Comparison of ENCODE assay signal across 36 cellular contexts in genomic region chr5:18379189-18379588, GRCh38.
"Had no signal": no experiment of that assay in that cellular context is flagged by ENCODE, and none has a peak within 500 bp of the region (broad histone marks: within the 10 kb centered on the region; RNA-seq: fewer than 3 reads in every experiment).

No MANE protein-coding gene starts in this region.

- H3K27ac ChIP-seq: adrenal gland, body of pancreas, brain microvascular endothelial cell, breast epithelium, VCaP had no signal

- H3K27me3 ChIP-seq: adrenal gland, body of pancreas, brain microvascular endothelial cell, breast epithelium had no signal

- H3K27me3 Mint-ChIP-seq: activated B cell treated with CpG ODN at 0.5 μM for 24 hours; activated CD4-positive, alpha-beta memory T cell treated with anti-CD3 and anti-CD28 coated beads for 36 hours; activated CD4-positive, alpha-beta T cell treated with anti-CD3 and anti-CD28 coated beads, Interleukin-2, amount 10 ng/mL, durations not matched to agents 24 days and 14 days; activated CD8-positive, alpha-beta T cell treated with anti-CD3 and anti-CD28 coated beads for 36 hours; activated naive CD8-positive, alpha-beta T cell treated with anti-CD3 and anti-CD28 coated beads for 36 hours; activated T-helper 17 cell treated with anti-CD3 and anti-CD28 coated beads, Interleukin-2, amount 50 U/mL, for 72 hours had no signal

- H3K4me3 Mint-ChIP-seq: activated B cell treated with CpG ODN at 0.5 μM for 24 hours; activated CD4-positive, alpha-beta memory T cell treated with anti-CD3 and anti-CD28 coated beads for 36 hours; activated CD4-positive, alpha-beta T cell treated with anti-CD3 and anti-CD28 coated beads, Interleukin-2, amount 10 ng/mL, durations not matched to agents 24 days and 14 days; activated CD8-positive, alpha-beta T cell treated with anti-CD3 and anti-CD28 coated beads for 36 hours; activated naive CD4-positive, alpha-beta T cell treated with anti-CD3 and anti-CD28 coated beads for 36 hours; activated naive CD8-positive, alpha-beta T cell treated with anti-CD3 and anti-CD28 coated beads for 36 hours; activated T-cell treated with anti-CD3 and anti-CD28 coated beads, Interleukin-2, amount 50 U/mL, for 4 hours; activated T-helper 1 cell treated with anti-CD3 and anti-CD28 coated beads, Interleukin-12 subunit alpha, Interleukin-12 subunit beta, Interleukin-2, Interleukin-4 antibody, amounts not matched to agents 30 ng/mL and 10 ng/mL and 1 ng/mL, durations not matched to agents 14 hours and 24 hours and 36 hours; activated T-helper 17 cell treated with anti-CD3 and anti-CD28 coated beads, Interleukin-2, amount 50 U/mL, for 72 hours; T-helper 1 cell treated with Interleukin-12 subunit alpha and Interleukin-12 subunit beta and Interleukin-4 antibody, amounts not matched to agents 30 μg/mL and 1 μg/mL, for 36 hours; T-helper 2 cell treated with Interferon-gamma antibody and Interleukin-4, amounts not matched to agents 5 μg/mL and 100 μg/mL, for 36 hours had no signal

- H3K36me3 Mint-ChIP-seq: activated CD4-positive, alpha-beta memory T cell treated with anti-CD3 and anti-CD28 coated beads for 36 hours; activated naive CD8-positive, alpha-beta T cell treated with anti-CD3 and anti-CD28 coated beads for 36 hours had no signal

- DNase-seq: activated B cell treated with CpG ODN at 0.5 μM for 24 hours; activated CD4-positive, alpha-beta memory T cell treated with anti-CD3 and anti-CD28 coated beads for 36 hours; activated CD4-positive, alpha-beta T cell treated with anti-CD3 and anti-CD28 coated beads for 4 hours; activated CD4-positive, alpha-beta T cell treated with anti-CD3 and anti-CD28 coated beads, Interleukin-2, amount 10 ng/mL, durations not matched to agents 24 days and 14 days; activated CD4-positive, alpha-beta T cell treated with anti-CD3 and anti-CD28 coated beads, Interleukin-2, amount 50 U/mL, for 1 hour; activated CD4-positive, alpha-beta T cell treated with anti-CD3 and anti-CD28 coated beads, Interleukin-2, amount 50 U/mL, for 4 hours; activated CD4-positive, CD25-positive, alpha-beta regulatory T cell treated with anti-CD3 and anti-CD28 coated beads, Interleukin-2, amount 50 U/mL, for 72 hours; activated CD8-positive, alpha-beta memory T cell treated with anti-CD3 and anti-CD28 coated beads, Interleukin-2, amount 50 U/mL, for 4 hours; activated CD8-positive, alpha-beta T cell treated with anti-CD3 and anti-CD28 coated beads for 36 hours; activated effector memory CD4-positive, alpha-beta T cell treated with anti-CD3 and anti-CD28 coated beads, Interleukin-2, amount 50 U/mL, for 16 hours; activated gamma-delta T cell treated with Interleukin-2 at 50 U/mL for 16 hours; activated naive CD4-positive, alpha-beta T cell; activated naive CD4-positive, alpha-beta T cell treated with anti-CD3 and anti-CD28 coated beads for 36 hours; activated naive CD4-positive, alpha-beta T cell treated with anti-CD3 and anti-CD28 coated beads, Interleukin-2, amount 50 U/mL, for 16 hours; activated naive CD8-positive, alpha-beta T cell treated with anti-CD3 and anti-CD28 coated beads for 36 hours; activated T-cell treated with anti-CD3 and anti-CD28 coated beads for 4 hours; activated T-cell treated with anti-CD3 and anti-CD28 coated beads, Interleukin-2, amount 50 U/mL, for 1 hour; activated T-cell treated with anti-CD3 and anti-CD28 coated beads, Interleukin-2, amount 50 U/mL, for 4 hours; adrenal gland; amniotic stem cell; aorta; body of pancreas; brain microvascular endothelial cell; central memory CD4-positive, alpha-beta T cell; T-helper 1 cell; T-helper 2 cell; T-helper 9 cell had no signal

- H3K9me3 ChIP-seq: adrenal gland, body of pancreas, breast epithelium had no signal

- H3K9me3 Mint-ChIP-seq: activated B cell treated with CpG ODN at 0.5 μM for 24 hours; activated CD4-positive, alpha-beta T cell treated with anti-CD3 and anti-CD28 coated beads, Interleukin-2, amount 10 ng/mL, durations not matched to agents 24 days and 14 days; activated CD8-positive, alpha-beta T cell treated with anti-CD3 and anti-CD28 coated beads for 36 hours; activated naive CD8-positive, alpha-beta T cell treated with anti-CD3 and anti-CD28 coated beads for 36 hours; activated T-cell treated with anti-CD3 and anti-CD28 coated beads, Interleukin-2, amount 50 U/mL, for 4 hours; activated T-helper 1 cell treated with anti-CD3 and anti-CD28 coated beads, Interleukin-12 subunit alpha, Interleukin-12 subunit beta, Interleukin-2, Interleukin-4 antibody, amounts not matched to agents 30 ng/mL and 10 ng/mL and 1 ng/mL, durations not matched to agents 14 hours and 24 hours and 36 hours; T-helper 1 cell treated with Interleukin-12 subunit alpha and Interleukin-12 subunit beta and Interleukin-4 antibody, amounts not matched to agents 30 μg/mL and 1 μg/mL, for 36 hours had no signal

- H3K4me3 ChIP-seq: adrenal gland, body of pancreas, breast epithelium had no signal

- H3K4me1 Mint-ChIP-seq: activated B cell treated with CpG ODN at 0.5 μM for 24 hours; activated CD4-positive, alpha-beta T cell treated with anti-CD3 and anti-CD28 coated beads, Interleukin-2, amount 10 ng/mL, durations not matched to agents 24 days and 14 days; activated naive CD8-positive, alpha-beta T cell treated with anti-CD3 and anti-CD28 coated beads for 36 hours; activated T-helper 17 cell treated with anti-CD3 and anti-CD28 coated beads, Interleukin-2, amount 50 U/mL, for 72 hours had no signal

- H3K27ac Mint-ChIP-seq: activated B cell treated with CpG ODN at 0.5 μM for 24 hours; activated CD4-positive, alpha-beta memory T cell treated with anti-CD3 and anti-CD28 coated beads for 36 hours; activated CD4-positive, alpha-beta T cell treated with anti-CD3 and anti-CD28 coated beads, Interleukin-2, amount 10 ng/mL, durations not matched to agents 24 days and 14 days; activated CD8-positive, alpha-beta T cell treated with anti-CD3 and anti-CD28 coated beads for 36 hours; activated naive CD4-positive, alpha-beta T cell treated with anti-CD3 and anti-CD28 coated beads for 36 hours; activated naive CD4-positive, alpha-beta T cell treated with anti-CD3 and anti-CD28 coated beads, Interleukin-2, amount 50 U/mL, for 72 hours; activated naive CD8-positive, alpha-beta T cell treated with anti-CD3 and anti-CD28 coated beads for 36 hours; activated T-helper 1 cell treated with anti-CD3 and anti-CD28 coated beads, Interleukin-12 subunit alpha, Interleukin-12 subunit beta, Interleukin-2, Interleukin-4 antibody, amounts not matched to agents 30 ng/mL and 10 ng/mL and 1 ng/mL, durations not matched to agents 14 hours and 24 hours and 36 hours; activated T-helper 17 cell treated with anti-CD3 and anti-CD28 coated beads, Interleukin-2, amount 50 U/mL, for 72 hours; T-helper 1 cell treated with Interleukin-12 subunit alpha and Interleukin-12 subunit beta and Interleukin-4 antibody, amounts not matched to agents 30 μg/mL and 1 μg/mL, for 36 hours; T-helper 2 cell treated with Interferon-gamma antibody and Interleukin-4, amounts not matched to agents 5 μg/mL and 100 μg/mL, for 36 hours had no signal

- H3K36me3 ChIP-seq: adrenal gland, brain microvascular endothelial cell, breast epithelium had no signal

- H3K4me1 ChIP-seq: adrenal gland, body of pancreas, breast epithelium had no signal

- FAIRE-seq: astrocyte, TTC549 had no signal

- ATAC-seq: activated CD8-positive, alpha-beta T cell treated with anti-CD3 and anti-CD28 coated beads for 36 hours; activated naive CD4-positive, alpha-beta T cell treated with anti-CD3 and anti-CD28 coated beads, Interleukin-2, amount 50 U/mL, for 72 hours; activated T-cell treated with anti-CD3 and anti-CD28 coated beads, Interleukin-2, amount 50 U/mL, for 4 hours; activated T-helper 17 cell treated with anti-CD3 and anti-CD28 coated beads, Interleukin-2, amount 50 U/mL, for 72 hours; body of pancreas had no signal
